17 cellular contexts compared by ENCODE assay signal in the genomic region with DNA sequence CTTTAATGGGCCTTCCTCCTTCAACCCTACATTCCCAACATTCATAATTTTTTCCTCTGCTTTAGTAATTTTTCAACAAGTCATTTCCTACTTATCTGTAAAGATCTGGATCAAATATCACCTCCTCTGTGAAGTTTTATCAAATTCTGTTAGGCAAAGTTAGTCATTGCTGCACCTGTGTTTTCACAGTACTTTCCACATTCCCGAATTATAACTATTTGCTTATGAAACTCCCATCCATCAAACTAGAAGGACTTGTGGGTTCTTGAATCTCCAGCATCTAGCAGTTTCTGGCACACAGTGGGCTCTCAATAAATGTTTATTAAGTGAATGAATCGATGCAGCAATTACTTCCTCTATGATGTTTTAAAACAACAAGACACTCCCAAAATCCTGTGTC.
DNase-seq lines count a peak whose midpoint lies in the region; ATAC-seq, FAIRE-seq and TF ChIP-seq lines count a peak whose summit lies in the region.
"Had no signal": no experiment of that assay in that cellular context is flagged by ENCODE, and none has a peak within 500 bp of the region (broad histone marks: within the 10 kb centered on the region; RNA-seq: fewer than 3 reads in every experiment).

No MANE protein-coding gene starts in this region.

- in situ Hi-C loops in ACHN (cut with HindIII; ENCODE audit: low pct_ligation_motif_present, low pct_unique_long_range_greater_than_20kb, low sequenced_read_pairs), result no loop called here

- peaks cover 16% of the 10 kb centered on the region; the same call in 1 of the 2 replicates for H3K9me3 ChIP-seq in PC-9 (ENCODE audit: insufficient read depth, low read depth)
- H3K9me3 ChIP-seq in endothelial cell of umbilical vein (replicated peaks; ENCODE audit: control insufficient read depth, insufficient read depth, low read length), result no peaks in the 10 kb centered on the region
- no peaks in the 10 kb centered on the region for H3K9me3 ChIP-seq in osteoblast (ENCODE audit: low read depth, low read length)
- H3K9me3 ChIP-seq: heart left ventricle had no signal

- CTCF ChIA-PET in PC-9 (lab: Charles Lee) (interaction anchor here (0.6 kb wide), 1 partner anchor 464 kb away, joined by 6 read pairs; no protein-coding TSS in a partner anchor), endothelial cell of umbilical vein (lab: Charles Lee) (interaction anchor here (0.7 to 2.4 kb wide), 7 partner anchors 23 to 1233 kb away, joined by 3 to 12 read pairs (median 4); partner anchors contain the start of gene SOX4)

- H3K27ac ChIP-seq in PC-9, result peak overlapping the region; percentile 83
- peak overlapping the region; percentile 96 for H3K27ac ChIP-seq in endothelial cell of umbilical vein (ENCODE audit: insufficient read depth, low read depth, low read length)
- H3K27ac ChIP-seq in osteoblast (ENCODE audit: low read depth, low read length), result peak overlapping the region; percentile 90

- peaks cover 29% of the 10 kb centered on the region for H3F3A ChIP-seq in PC-9 (ENCODE audit: insufficient read depth, low read depth)

- H3K27me3 ChIP-seq in PC-9 (ENCODE audit: insufficient read depth, low read depth), result no peaks in the 10 kb centered on the region
- H3K27me3 ChIP-seq in endothelial cell of umbilical vein (ENCODE audit: control insufficient read depth in 2 of 2, insufficient read depth in 2 of 2, low read length in 2 of 2), result no peaks in the 10 kb centered on the region
- no peaks in the 10 kb centered on the region for H3K27me3 ChIP-seq in osteoblast (ENCODE audit: insufficient read depth, low read length)
- H3K27me3 ChIP-seq: heart left ventricle had no signal

- no peak for FAIRE-seq in endothelial cell of umbilical vein (lab: Jason Lieb, UNC)

- H3K9me1 ChIP-seq in endothelial cell of umbilical vein (replicated peaks; ENCODE audit: control insufficient read depth, extremely low read depth, insufficient read depth, low read length), result no peaks in the 10 kb centered on the region

- TF ChIP-seq CTCF in PC-9 (conservative IDR thresholded peaks at IDR 0.05) (no peak), endothelial cell of umbilical vein (IDR thresholded peaks at IDR 0.05; ENCODE audit: extremely low read depth in 1 of 2, insufficient read depth in 1 of 2, low read depth in 1 of 2, low read length in 2 of 2) (no peak), osteoblast (IDR thresholded peaks at IDR 0.05; ENCODE audit: extremely low read depth, low read depth, low read length) (no peak)

- no peak for TF ChIP-seq POLR2A in endothelial cell of umbilical vein (IDR thresholded peaks at IDR 0.05; ENCODE audit: low read depth, low read length)

- H3K4me3 ChIP-seq in PC-9 (no peak overlapping the region), endothelial cell of umbilical vein (replicated peaks in 1 of 3; ENCODE audit: insufficient read depth in 1 of 3, low read depth in 1 of 3, low read length in 3 of 3) (no peak overlapping the region), osteoblast (ENCODE audit: insufficient read depth, low read length) (no peak overlapping the region)
- H3K4me3 ChIP-seq: heart left ventricle had no signal

- H3K4me2 ChIP-seq in PC-9 (peak overlapping the region; percentile 65), endothelial cell of umbilical vein (ENCODE audit: insufficient read depth, low read length) (no peak overlapping the region), osteoblast (ENCODE audit: insufficient read depth, low read length) (no peak overlapping the region)

- H3K4me1 ChIP-seq in PC-9 (replicated peaks; ENCODE audit: insufficient read depth) (peaks cover 37% of the 10 kb centered on the region), endothelial cell of umbilical vein (ENCODE audit: control insufficient read depth, extremely low read depth, insufficient read depth, low read length) (peaks cover 31% of the 10 kb centered on the region), osteoblast (ENCODE audit: insufficient read depth, low read length) (peaks cover 18% of the 10 kb centered on the region)

- H3K36me3 ChIP-seq in PC-9 (ENCODE audit: low read depth) (no peaks in the 10 kb centered on the region), endothelial cell of umbilical vein (ENCODE audit: control insufficient read depth in 2 of 2, extremely low read depth in 1 of 2, insufficient read depth in 2 of 2, low read length in 2 of 2) (no peaks in the 10 kb centered on the region), osteoblast (ENCODE audit: insufficient read depth, low read length) (no peaks in the 10 kb centered on the region)
- H3K36me3 ChIP-seq: heart left ventricle had no signal

- POLR2A ChIA-PET in PC-9 (lab: Charles Lee; ENCODE audit: unreplicated experiment), result interaction anchor here (0.6 to 0.8 kb wide), 2 partner anchors 65 to 1234 kb away, joined by 3 to 4 read pairs; partner anchors contain the start of gene SOX4
- POLR2A ChIA-PET in endothelial cell of umbilical vein (lab: Charles Lee), result interaction anchor here (3.0 kb wide), 1 partner anchor 1233 kb away, joined by 13 read pairs; the partner anchor contains the start of gene SOX4

- no peaks in the 10 kb centered on the region for H3K79me2 ChIP-seq in PC-9 (ENCODE audit: low read depth)
- no peaks in the 10 kb centered on the region for H3K79me2 ChIP-seq in endothelial cell of umbilical vein (ENCODE audit: control insufficient read depth, insufficient read depth, low read length)
- H3K79me2 ChIP-seq in osteoblast (ENCODE audit: insufficient read depth, low read length), result no peaks in the 10 kb centered on the region

- intact Hi-C loops in PC-9 (cut with micrococcal nuclease; ENCODE audit: unreplicated experiment), result loop anchor here (2.0 to 5.0 kb wide), 8 partner anchors 590 to 1952 kb away; no protein-coding TSS in a partner anchor
- intact Hi-C loops in endothelial cell of umbilical vein (cut with micrococcal nuclease), result loop anchor here (1.0 to 10.0 kb wide), 6 partner anchors 505 to 1950 kb away; no protein-coding TSS in a partner anchor

- no TSS peak for BruUV-seq in PC-9 (replicated peaks; lab: Mats Ljungman, UMichigan)
- BruUV-seq in endothelial cell of umbilical vein (replicated peaks; lab: Mats Ljungman, UMichigan), result no TSS peak

- dilution Hi-C loops in endothelial cell of umbilical vein (cut with MboI; ENCODE audit: extremely low pct_ligation_motif_present, low sequenced_read_pairs), result no loop called here

- H4K20me1 ChIP-seq in PC-9 (ENCODE audit: insufficient read depth) (no peaks in the 10 kb centered on the region), endothelial cell of umbilical vein (replicated peaks; ENCODE audit: control insufficient read depth, extremely low read depth, insufficient read depth, low read length) (no peaks in the 10 kb centered on the region), osteoblast (ENCODE audit: insufficient read depth, low read length) (no peaks in the 10 kb centered on the region)

- H3K9me2 ChIP-seq in PC-9 (ENCODE audit: insufficient read depth), result no peaks in the 10 kb centered on the region

- DNase-seq in ACHN (peak; percentile 1), PC-9 (peak; percentile 12 to 95), endothelial cell of umbilical vein (ENCODE audit: low read depth, low spot score) (peak; percentile 84), osteoblast (ENCODE audit: insufficient read length, low spot score, missing footprints) (no peak), cerebellar cortex (ENCODE audit: low spot score) (no peak), activated gamma-delta T cell treated with Interleukin-2 at 50 U/mL for 16 hours (no peak)
- DNase-seq: activated gamma-delta T cell; central memory CD4-positive, alpha-beta T cell; erythroblast; heart left ventricle; natural killer cell; NCI-H2107; right cardiac atrium; stimulated activated CD4-positive, alpha-beta T cell treated with anti-CD3 and anti-CD28 coated beads, Interleukin-4, amount 100 ng/mL, for 4 hours had no signal

- peak overlapping the region; percentile 96 for H3K9ac ChIP-seq in endothelial cell of umbilical vein (replicated peaks; ENCODE audit: extremely low read depth, insufficient read depth, low read length)

- ATAC-seq in GM18873 (IDR thresholded peaks at IDR 0.05; ENCODE audit: low FRiP score, unreplicated experiment), result no peak
- ATAC-seq in HG02759 (IDR thresholded peaks at IDR 0.05; ENCODE audit: unreplicated experiment), result no peak
- ATAC-seq: left lobe of liver, natural killer cell had no signal

- no peak overlapping the region for H2AFZ ChIP-seq in PC-9
- peak overlapping the region; percentile 39 for H2AFZ ChIP-seq in endothelial cell of umbilical vein (ENCODE audit: low read depth, low read length)
- no peak overlapping the region for H2AFZ ChIP-seq in osteoblast (ENCODE audit: low read length)

TF ChIP-seq in endothelial cell of umbilical vein, 7 proteins besides CTCF, POLR2A, EP300 and RAD21:
- peak; percentile 82 for TF ChIP-seq GATA2 (IDR thresholded peaks at IDR 0.05; ENCODE audit: insufficient read depth, insufficient read length, low read depth, low read length)
- TF ChIP-seq MYC (IDR thresholded peaks at IDR 0.05; ENCODE audit: low read depth, low read length), result no peak
- TF ChIP-seq POLR2AphosphoS5 (IDR thresholded peaks at IDR 0.05; ENCODE audit: insufficient read depth, low read depth, low read length), result no peak
- TF ChIP-seq EZH2 (IDR thresholded peaks at IDR 0.05; ENCODE audit: borderline replicate concordance, low read depth, low read length, severe bottlenecking), result no peak
- TF ChIP-seq JUN (IDR thresholded peaks at IDR 0.05; ENCODE audit: borderline replicate concordance, insufficient read depth, insufficient read length, low read depth), result peak; percentile 8
- TF ChIP-seq MAX (IDR thresholded peaks at IDR 0.05; ENCODE audit: insufficient read depth, insufficient read length), result no peak
- TF ChIP-seq FOS (IDR thresholded peaks at IDR 0.05; ENCODE audit: borderline replicate concordance, insufficient read depth, low read length), result peak; percentile 6

Comparison
In these comparisons a context has a peak if more than half of its experiments do, and no peak if none do; other contexts are left out.
1. DNase-seq: peak in ACHN (single experiment), PC-9 (2 of 2) and endothelial cell of umbilical vein (single experiment); none in osteoblast (single experiment), cerebellar cortex (single experiment) and activated gamma-delta T cell treated with Interleukin-2 at 50 U/mL for 16 hours (single experiment).
2. Peak in every context shown above with its lines, with median percentiles within 50 percentile points of each other: H3K27ac ChIP-seq.